Comparison of ENCODE assay signal across 8 cellular contexts in the genomic region with DNA sequence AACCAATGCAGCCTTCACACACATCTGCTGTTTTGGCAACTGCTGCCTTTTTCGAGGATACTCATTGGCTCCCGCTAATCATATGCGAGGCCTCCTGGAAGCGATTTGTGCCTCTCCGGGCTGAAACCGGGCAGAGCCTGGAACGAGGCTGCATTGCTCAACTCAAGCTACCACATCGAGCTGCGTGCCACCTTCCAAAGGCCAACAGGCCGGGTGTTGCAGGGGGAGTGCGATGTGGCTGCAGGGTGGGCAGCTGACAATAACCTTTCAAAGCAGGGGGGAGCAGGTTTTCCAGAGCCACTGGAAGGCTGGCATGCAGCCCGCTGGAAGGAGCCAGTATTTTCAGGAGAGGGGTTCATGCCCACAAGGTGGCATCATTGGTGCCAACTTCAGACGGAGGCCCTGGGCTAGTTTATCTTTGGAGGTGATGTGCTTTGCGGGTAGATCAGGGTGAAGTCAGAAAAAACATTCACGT.
DNase-seq lines count a peak whose midpoint lies in the region; ATAC-seq lines count a peak whose summit lies in the region.

No MANE protein-coding gene starts in this region.

- H3K27me3 Mint-ChIP-seq in T-helper 2 cell treated with Interferon-gamma antibody and Interleukin-4, amounts not matched to agents 5 μg/mL and 100 μg/mL, for 36 hours (ENCODE audit: low read depth): peaks cover 38% of the 10 kb centered on the region

- no peaks in the 10 kb centered on the region for H3K36me3 ChIP-seq in neuronal stem cell (replicated peaks in 1 of 2; ENCODE audit: control insufficient read depth in 2 of 2, insufficient read depth in 2 of 2, low read length in 2 of 2)

- H3K4me3 Mint-ChIP-seq in T-helper 2 cell treated with Interferon-gamma antibody and Interleukin-4, amounts not matched to agents 5 μg/mL and 100 μg/mL, for 36 hours: no peak overlapping the region

- no peak overlapping the region for H3K4ac ChIP-seq in neuronal stem cell (ENCODE audit: low read length)

- no peak overlapping the region for H3K18ac ChIP-seq in neuronal stem cell (ENCODE audit: low read length)

- H2BK5ac ChIP-seq in neuronal stem cell (ENCODE audit: low read length): no peak overlapping the region

- peak in 4 of 5 experiments; percentile 10 to 83 (median 42) for DNase-seq in T-helper 2 cell
- no peak for DNase-seq in T-helper 2 cell treated with Interferon-gamma antibody and Interleukin-4, amounts not matched to agents 5 μg/mL and 100 μg/mL, for 36 hours (ENCODE audit: low spot score)
- peak; percentile 80 for DNase-seq in NCI-H460 (ENCODE audit: extremely low read depth, low read depth)
- DNase-seq in activated T-cell treated with anti-CD3 and anti-CD28 coated beads, Interleukin-2, amount 50 U/mL, for 1 hour: peak; percentile 52
- peak; percentile 42 to 90 (median 76) for DNase-seq in head of caudate nucleus
- peak; percentile 27 for DNase-seq in stimulated activated CD4-positive, alpha-beta T cell treated with anti-CD3 and anti-CD28 coated beads, Interleukin-1b, Interleukin-23, amount 100 ng/mL, for 48 hours
- DNase-seq in neuronal stem cell (ENCODE audit: low spot score): no peak

- no peak overlapping the region for H2AFZ ChIP-seq in neuronal stem cell (ENCODE audit: low read length)

- H3K27ac Mint-ChIP-seq in T-helper 2 cell treated with Interferon-gamma antibody and Interleukin-4, amounts not matched to agents 5 μg/mL and 100 μg/mL, for 36 hours: no peak overlapping the region

- peaks cover 0 to 15% of the 10 kb centered on the region in 2 donors for H3K4me1 ChIP-seq in neuronal stem cell (ENCODE audit: control insufficient read depth in 2 of 2, insufficient read depth in 1 of 2, low read depth in 1 of 2, low read length in 2 of 2)

- peaks cover 15% of the 10 kb centered on the region for H3K4me1 Mint-ChIP-seq in T-helper 2 cell treated with Interferon-gamma antibody and Interleukin-4, amounts not matched to agents 5 μg/mL and 100 μg/mL, for 36 hours (ENCODE audit: low read depth)

- no peak for ATAC-seq in HG03108 (IDR thresholded peaks at IDR 0.05; ENCODE audit: unreplicated experiment)

- H4K8ac ChIP-seq in neuronal stem cell (ENCODE audit: low read depth, low read length): no peak overlapping the region

- no peaks in the 10 kb centered on the region for H3K9me3 Mint-ChIP-seq in T-helper 2 cell treated with Interferon-gamma antibody and Interleukin-4, amounts not matched to agents 5 μg/mL and 100 μg/mL, for 36 hours

- H2BK120ac ChIP-seq in neuronal stem cell (ENCODE audit: low read depth, low read length): no peak overlapping the region

- H2BK15ac ChIP-seq in neuronal stem cell (ENCODE audit: low read length): no peak overlapping the region

- H4K91ac ChIP-seq in neuronal stem cell (ENCODE audit: low read depth, low read length, poor library complexity): no peak overlapping the region

- H3K9me3 ChIP-seq in neuronal stem cell (replicated peaks in 1 of 2; ENCODE audit: control insufficient read depth in 2 of 2, insufficient read depth in 1 of 2, low read depth in 1 of 2, low read length in 2 of 2): no peaks in the 10 kb centered on the region

- no CpG with 5 or more reads among the region's 15 CpGs for WGBS in neuronal stem cell (ENCODE audit: extremely low coverage in 2 of 2, insufficient read length in 2 of 2, insufficient replicate concordance in 1 of 2), 2 donors

- H3K4me2 ChIP-seq in neuronal stem cell (ENCODE audit: insufficient read depth, low read length, poor library complexity, severe bottlenecking): no peak overlapping the region

- no peak overlapping the region for H3K9ac ChIP-seq in neuronal stem cell (ENCODE audit: low read depth, low read length, poor library complexity)

- H3K27me3 ChIP-seq in neuronal stem cell (ENCODE audit: control insufficient read depth in 3 of 3, insufficient read depth in 3 of 3, low read depth in 1 of 3, low read length in 3 of 3): peaks cover 0 to 91% (median 7%) of the 10 kb centered on the region in 3 experiments

- H2AK5ac ChIP-seq in neuronal stem cell (ENCODE audit: low read depth, low read length): no peak overlapping the region

- H3K27ac ChIP-seq in neuronal stem cell (replicated peaks; ENCODE audit: low read length): no peak overlapping the region

- H3K79me1 ChIP-seq in neuronal stem cell (ENCODE audit: low read depth, low read length): no peaks in the 10 kb centered on the region

- no peak overlapping the region for H3K23ac ChIP-seq in neuronal stem cell (ENCODE audit: low read depth, low read length, poor library complexity)

- H2BK12ac ChIP-seq in neuronal stem cell (ENCODE audit: low read length): no peak overlapping the region

- no peaks in the 10 kb centered on the region for H3K36me3 Mint-ChIP-seq in T-helper 2 cell treated with Interferon-gamma antibody and Interleukin-4, amounts not matched to agents 5 μg/mL and 100 μg/mL, for 36 hours (ENCODE audit: low read depth)

- intact Hi-C loops in head of caudate nucleus (cut with DNase I): loop anchor here (2.0 kb wide), 1 partner anchor 73 kb away; no protein-coding TSS in a partner anchor

- H3K14ac ChIP-seq in neuronal stem cell (ENCODE audit: low read length): no peak overlapping the region

- no peak overlapping the region for H3K4me3 ChIP-seq in neuronal stem cell (ENCODE audit: low read length in 2 of 2)

Comparison
In these comparisons a context has a peak if more than half of its experiments do, and no peak if none do; other contexts are left out.
1. DNase-seq: peak in T-helper 2 cell (4 of 5), NCI-H460 (single experiment), activated T-cell treated with anti-CD3 and anti-CD28 coated beads, Interleukin-2, amount 50 U/mL, for 1 hour (single experiment), head of caudate nucleus (42 of 42) and stimulated activated CD4-positive, alpha-beta T cell treated with anti-CD3 and anti-CD28 coated beads, Interleukin-1b, Interleukin-23, amount 100 ng/mL, for 48 hours (single experiment); none in T-helper 2 cell treated with Interferon-gamma antibody and Interleukin-4, amounts not matched to agents 5 μg/mL and 100 μg/mL, for 36 hours (single experiment) and neuronal stem cell (single experiment).